Comparison of ENCODE assay signal across 36 cellular contexts in genomic region chr5:141808857-141809256, GRCh38.
"Had no signal": no experiment of that assay in that cellular context is flagged by ENCODE, and none has a peak within 500 bp of the region (broad histone marks: within the 10 kb centered on the region; RNA-seq: fewer than 3 reads in every experiment).

No MANE protein-coding gene starts in this region.

- H3K4me3 ChIP-seq: adrenal gland, ascending aorta, gastroesophageal sphincter, psoas muscle, sigmoid colon, thyroid gland, upper lobe of left lung had no signal

- H3K27ac Mint-ChIP-seq: activated B cell treated with CpG ODN at 0.5 μM for 24 hours; activated CD8-positive, alpha-beta memory T cell treated with anti-CD3 and anti-CD28 coated beads, Interleukin-2, amount 10 ng/mL, durations not matched to agents 7 days and 5 days; activated CD8-positive, alpha-beta T cell treated with anti-CD3 and anti-CD28 coated beads, Interleukin-2, amount 10 ng/mL, durations not matched to agents 7 days and 5 days; activated naive CD8-positive, alpha-beta T cell treated with anti-CD3 and anti-CD28 coated beads for 36 hours; activated T-helper 2 cell treated with anti-CD3 and anti-CD28 coated beads, Interferon-gamma antibody, Interleukin-2, Interleukin-4, amounts not matched to agents 10 μg/mL and 5 μg/mL and 100 μg/mL, durations not matched to agents 14 hours and 24 hours and 36 hours; immature natural killer cell; mesothelial cell of epicardium; naive B cell; nephron progenitor cell; stimulated activated memory B cell treated with anti-CD40 and anti-IgM and Interleukin-4, amounts not matched to agents 10 μg/mL and 1 μg/mL and 100 μg/mL, for 72 hours; stimulated activated naive CD8-positive, alpha-beta T cell treated with anti-CD3 and anti-CD28 coated beads, Interleukin-15, amount 100 ng/mL, for 72 hours had no signal

- H3K79me2 ChIP-seq: parathyroid adenoma had no signal

- H3K4me1 Mint-ChIP-seq: activated B cell treated with CpG ODN at 0.5 μM for 24 hours; activated naive CD8-positive, alpha-beta T cell treated with anti-CD3 and anti-CD28 coated beads for 36 hours; immature natural killer cell; stimulated activated naive CD8-positive, alpha-beta T cell treated with anti-CD3 and anti-CD28 coated beads, Interleukin-15, amount 100 ng/mL, for 72 hours had no signal

- H3K27me3 ChIP-seq: ascending aorta, thyroid gland, upper lobe of left lung had no signal

- H3K9ac ChIP-seq: parathyroid adenoma had no signal

- H2AFZ ChIP-seq: parathyroid adenoma had no signal

- DNase-seq: activated B cell treated with CpG ODN at 0.5 μM for 24 hours; activated CD4-positive, alpha-beta T cell treated with anti-CD3 and anti-CD28 coated beads, Interleukin-2, amount 50 U/mL, for 1 hour; activated CD8-positive, alpha-beta memory T cell treated with anti-CD3 and anti-CD28 coated beads, Interleukin-2, amount 10 ng/mL, durations not matched to agents 7 days and 5 days; activated CD8-positive, alpha-beta T cell treated with anti-CD3 and anti-CD28 coated beads, Interleukin-2, amount 10 ng/mL, durations not matched to agents 7 days and 5 days; activated naive CD8-positive, alpha-beta T cell treated with anti-CD3 and anti-CD28 coated beads for 36 hours; activated T-cell treated with anti-CD3 and anti-CD28 coated beads, Interleukin-2, amount 50 U/mL, for 48 hours; adrenal gland; brain microvascular endothelial cell; central memory CD4-positive, alpha-beta T cell; effector memory CD4-positive, alpha-beta T cell; erythroblast; hypothalamus; immature natural killer cell; kidney; left colon; naive B cell; nephron progenitor cell; nucleus accumbens; psoas muscle; sigmoid colon; small intestine; stimulated activated CD4-positive, alpha-beta T cell treated with anti-CD3 and anti-CD28 coated beads, Interleukin-1b, Interleukin-23, amount 100 ng/mL, for 48 hours; stimulated activated CD4-positive, alpha-beta T cell treated with anti-CD3 and anti-CD28 coated beads, Interleukin-4, amount 100 ng/mL, for 4 hours; stimulated activated CD8-positive, alpha-beta memory T cell treated with anti-CD3 and anti-CD28 coated beads, Interleukin-4, amount 100 ng/mL, for 48 hours; stimulated activated naive CD8-positive, alpha-beta T cell treated with anti-CD3 and anti-CD28 coated beads, Interleukin-15, amount 100 ng/mL, for 72 hours; substantia nigra; T-helper 2 cell; thyroid gland; upper lobe of left lung had no signal

- H3K4me3 Mint-ChIP-seq: activated B cell treated with CpG ODN at 0.5 μM for 24 hours; activated CD8-positive, alpha-beta memory T cell treated with anti-CD3 and anti-CD28 coated beads, Interleukin-2, amount 10 ng/mL, durations not matched to agents 7 days and 5 days; activated CD8-positive, alpha-beta T cell treated with anti-CD3 and anti-CD28 coated beads, Interleukin-2, amount 10 ng/mL, durations not matched to agents 7 days and 5 days; activated naive CD8-positive, alpha-beta T cell treated with anti-CD3 and anti-CD28 coated beads for 36 hours; immature natural killer cell; mesothelial cell of epicardium; naive B cell; nephron progenitor cell; stimulated activated memory B cell treated with anti-CD40 and anti-IgM and Interleukin-4, amounts not matched to agents 10 μg/mL and 1 μg/mL and 100 μg/mL, for 72 hours; stimulated activated naive CD8-positive, alpha-beta T cell treated with anti-CD3 and anti-CD28 coated beads, Interleukin-15, amount 100 ng/mL, for 72 hours had no signal

- H3K27ac ChIP-seq: adrenal gland, ascending aorta, brain microvascular endothelial cell, gastroesophageal sphincter, psoas muscle, sigmoid colon, thyroid gland had no signal

- H3K9me3 ChIP-seq: adrenal gland, ascending aorta, gastroesophageal sphincter, psoas muscle, sigmoid colon, thyroid gland, upper lobe of left lung had no signal

- ATAC-seq: activated CD8-positive, alpha-beta memory T cell treated with anti-CD3 and anti-CD28 coated beads, Interleukin-2, amount 10 ng/mL, durations not matched to agents 7 days and 5 days; activated CD8-positive, alpha-beta T cell treated with anti-CD3 and anti-CD28 coated beads, Interleukin-2, amount 10 ng/mL, durations not matched to agents 7 days and 5 days; gastroesophageal sphincter; left colon; psoas muscle; stimulated activated memory B cell treated with anti-CD40 and anti-IgM and Interleukin-4, amounts not matched to agents 10 μg/mL and 1 μg/mL and 100 μg/mL, for 72 hours; stimulated activated naive CD8-positive, alpha-beta T cell treated with anti-CD3 and anti-CD28 coated beads, Interleukin-15, amount 100 ng/mL, for 72 hours had no signal

- H3K36me3 ChIP-seq: adrenal gland, ascending aorta, brain microvascular endothelial cell, gastroesophageal sphincter, sigmoid colon, thyroid gland, upper lobe of left lung had no signal

- H3K9me3 Mint-ChIP-seq: activated B cell treated with CpG ODN at 0.5 μM for 24 hours; activated naive CD8-positive, alpha-beta T cell treated with anti-CD3 and anti-CD28 coated beads for 36 hours; activated T-helper 2 cell treated with anti-CD3 and anti-CD28 coated beads, Interferon-gamma antibody, Interleukin-2, Interleukin-4, amounts not matched to agents 10 μg/mL and 5 μg/mL and 100 μg/mL, durations not matched to agents 14 hours and 24 hours and 36 hours; mesothelial cell of epicardium; naive B cell; nephron progenitor cell; stimulated activated memory B cell treated with anti-CD40 and anti-IgM and Interleukin-4, amounts not matched to agents 10 μg/mL and 1 μg/mL and 100 μg/mL, for 72 hours; stimulated activated naive CD8-positive, alpha-beta T cell treated with anti-CD3 and anti-CD28 coated beads, Interleukin-15, amount 100 ng/mL, for 72 hours had no signal

- H3K4me1 ChIP-seq: ascending aorta had no signal

- FAIRE-seq: colon, kidney, small intestine had no signal

- H3K36me3 Mint-ChIP-seq: activated CD8-positive, alpha-beta memory T cell treated with anti-CD3 and anti-CD28 coated beads, Interleukin-2, amount 10 ng/mL, durations not matched to agents 7 days and 5 days; activated naive CD8-positive, alpha-beta T cell treated with anti-CD3 and anti-CD28 coated beads for 36 hours; immature natural killer cell; mesothelial cell of epicardium; naive B cell; stimulated activated memory B cell treated with anti-CD40 and anti-IgM and Interleukin-4, amounts not matched to agents 10 μg/mL and 1 μg/mL and 100 μg/mL, for 72 hours had no signal
